ENCODE assay signal across 20 cellular contexts in the genomic region with DNA sequence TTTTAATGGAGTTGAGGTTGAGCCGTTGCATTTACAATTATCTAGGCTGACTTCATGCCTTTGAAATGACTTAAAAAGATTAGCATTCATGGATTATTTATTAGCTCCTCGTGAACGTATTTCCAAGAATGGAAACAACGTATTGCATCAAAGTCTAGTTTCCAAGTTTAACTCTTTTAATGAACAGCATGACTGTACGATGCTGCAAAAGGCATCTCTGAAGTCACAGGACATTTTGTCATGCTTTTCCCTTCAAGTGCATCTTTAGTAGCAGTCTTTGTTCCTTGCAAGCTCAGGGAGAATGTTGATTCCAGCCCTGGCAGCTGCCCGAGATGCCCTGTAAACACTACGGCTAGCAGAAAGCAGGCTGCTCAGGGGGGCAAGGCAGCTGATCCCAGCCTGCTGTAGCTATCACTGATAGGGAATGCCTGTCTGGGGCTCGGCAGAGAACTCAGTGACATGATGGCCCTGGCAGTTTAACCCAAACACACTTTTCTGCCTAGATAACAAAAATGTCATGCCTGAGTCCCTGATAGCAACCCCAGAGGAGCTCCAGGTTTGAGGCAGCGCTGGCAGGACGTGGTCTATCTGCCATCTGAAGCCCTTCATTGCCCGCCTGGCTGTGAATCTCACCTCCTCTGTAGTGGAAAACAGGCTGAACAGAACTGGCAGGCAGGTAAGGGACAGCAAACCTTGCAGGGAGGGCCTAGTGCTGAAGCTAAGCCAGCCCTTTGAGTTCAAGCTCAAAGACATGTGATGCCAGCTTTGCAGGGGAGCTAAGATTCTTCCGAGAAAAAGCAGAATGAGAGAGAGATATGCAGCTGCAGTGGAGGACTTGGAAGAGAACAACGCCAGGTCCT.
DNase-seq lines count a peak whose midpoint lies in the region; ATAC-seq and TF ChIP-seq lines count a peak whose summit lies in the region.
"Had no signal": no experiment of that assay in that cellular context is flagged by ENCODE, and none has a peak within 500 bp of the region (broad histone marks: within the 10 kb centered on the region; RNA-seq: fewer than 3 reads in every experiment).

No MANE protein-coding gene starts in this region.

- ATAC-seq in WTC11 (peak; percentile 34; the same call in 1 of the 2 replicates), GM21619 (IDR thresholded peaks at IDR 0.05; ENCODE audit: unreplicated experiment) (no peak)
- ATAC-seq: activated CD4-positive, alpha-beta T cell treated with anti-CD3 and anti-CD28 coated beads for 36 hours; gastroesophageal sphincter; natural killer cell; right lobe of liver had no signal

- H3K27ac Mint-ChIP-seq in WTC11 (no peak overlapping the region), nephron progenitor cell (peak overlapping the region; percentile 34)
- H3K27ac Mint-ChIP-seq: activated CD4-positive, alpha-beta T cell treated with anti-CD3 and anti-CD28 coated beads for 36 hours; natural killer cell had no signal

- H3K36me3 Mint-ChIP-seq in WTC11: no peaks in the 10 kb centered on the region
- H3K36me3 Mint-ChIP-seq in nephron progenitor cell (ENCODE audit: low read depth): no peaks in the 10 kb centered on the region
- H3K36me3 Mint-ChIP-seq: natural killer cell had no signal

- no peak for TF ChIP-seq CTCF in WTC11 (IDR thresholded peaks at IDR 0.05)
- no peak for TF ChIP-seq CTCF in nephron progenitor cell (IDR thresholded peaks at IDR 0.05)

- H3K4me3 Mint-ChIP-seq in WTC11 (no peak overlapping the region), nephron progenitor cell (no peak overlapping the region)
- H3K4me3 Mint-ChIP-seq: activated CD4-positive, alpha-beta T cell treated with anti-CD3 and anti-CD28 coated beads for 36 hours; natural killer cell had no signal

- H3K9me3 Mint-ChIP-seq in WTC11: no peaks in the 10 kb centered on the region
- no peaks in the 10 kb centered on the region for H3K9me3 Mint-ChIP-seq in nephron progenitor cell
- H3K9me3 Mint-ChIP-seq: natural killer cell had no signal

- CTCF ChIA-PET in WTC11 (lab: Charles Lee): interaction anchor here (1.8 kb wide), 1 partner anchor 112 kb away, joined by 4 read pairs; no protein-coding TSS in a partner anchor

- H3K4me1 Mint-ChIP-seq in WTC11 (peaks cover 27% of the 10 kb centered on the region), nephron progenitor cell (peaks cover 47% of the 10 kb centered on the region)
- H3K4me1 Mint-ChIP-seq: activated CD4-positive, alpha-beta T cell treated with anti-CD3 and anti-CD28 coated beads for 36 hours; natural killer cell had no signal

- H3K27me3 Mint-ChIP-seq in WTC11 (ENCODE audit: low read depth) (no peaks in the 10 kb centered on the region; the same call in 1 of the 2 replicates), nephron progenitor cell (ENCODE audit: low read depth, poor library complexity) (peaks cover 12% of the 10 kb centered on the region)

- DNase-seq in DMS 273 (lab: John Stamatoyannopoulos, UW; ENCODE audit: unreplicated experiment) (peak; percentile 63), DMS 273 treated with DMSO at 0.1 percent for 48 hours (lab: John Stamatoyannopoulos, UW) (no peak), NCI-H2107 (lab: John Stamatoyannopoulos, UW) (peak; percentile 23), WTC11 (ENCODE audit: low spot score) (no peak), nephron progenitor cell (no peak), NCI-H2081 treated with DMSO at 0.1 percent for 48 hours (lab: John Stamatoyannopoulos, UW) (no peak)
- no peak for DNase-seq in activated T-cell treated with anti-CD3 and anti-CD28 coated beads, Interleukin-2, amount 50 U/mL, for 1 hour
- DNase-seq: activated CD4-positive, alpha-beta T cell treated with anti-CD3 and anti-CD28 coated beads for 36 hours; activated CD8-positive, alpha-beta memory T cell treated with anti-CD3 and anti-CD28 coated beads, Interleukin-2, amount 50 U/mL, for 48 hours; activated naive CD4-positive, alpha-beta T cell; BE2C; DMS53; KBM-7; natural killer cell; NCI-H1694 treated with DMSO at 0.1 percent for 48 hours; NK-92 treated with Interleukin-12 subunit alpha and Interleukin-12 subunit beta, amount 100 ng/mL, for 24 hours; right lobe of liver; stomach had no signal

- POLR2A ChIA-PET in WTC11 (lab: Charles Lee): no interaction called here

TF ChIP-seq in WTC11, 78 proteins besides CTCF, POLR2A, EP300 and RAD21 (continues in another document):
- TF ChIP-seq ZNF263 (CRISPR knock-in tag; IDR thresholded peaks at IDR 0.05; ENCODE audit: low read depth) (no peak), ATF1 (CRISPR knock-in tag; IDR thresholded peaks at IDR 0.05) (no peak), RORB (CRISPR knock-in tag; IDR thresholded peaks at IDR 0.05) (no peak), RELA (CRISPR knock-in tag; IDR thresholded peaks at IDR 0.05; ENCODE audit: borderline replicate concordance) (no peak), ETV6 (CRISPR knock-in tag; IDR thresholded peaks at IDR 0.05) (no peak), ZNF423 (CRISPR knock-in tag; IDR thresholded peaks at IDR 0.05) (no peak)
- TF ChIP-seq, protein P1, sequence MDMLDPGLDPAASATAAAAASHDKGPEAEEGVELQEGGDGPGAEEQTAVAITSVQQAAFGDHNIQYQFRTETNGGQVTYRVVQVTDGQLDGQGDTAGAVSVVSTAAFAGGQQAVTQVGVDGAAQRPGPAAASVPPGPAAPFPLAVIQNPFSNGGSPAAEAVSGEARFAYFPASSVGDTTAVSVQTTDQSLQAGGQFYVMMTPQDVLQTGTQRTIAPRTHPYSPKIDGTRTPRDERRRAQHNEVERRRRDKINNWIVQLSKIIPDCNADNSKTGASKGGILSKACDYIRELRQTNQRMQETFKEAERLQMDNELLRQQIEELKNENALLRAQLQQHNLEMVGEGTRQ (CRISPR knock-in tag; IDR thresholded peaks at IDR 0.05): no peak
- TF ChIP-seq, protein P2, sequence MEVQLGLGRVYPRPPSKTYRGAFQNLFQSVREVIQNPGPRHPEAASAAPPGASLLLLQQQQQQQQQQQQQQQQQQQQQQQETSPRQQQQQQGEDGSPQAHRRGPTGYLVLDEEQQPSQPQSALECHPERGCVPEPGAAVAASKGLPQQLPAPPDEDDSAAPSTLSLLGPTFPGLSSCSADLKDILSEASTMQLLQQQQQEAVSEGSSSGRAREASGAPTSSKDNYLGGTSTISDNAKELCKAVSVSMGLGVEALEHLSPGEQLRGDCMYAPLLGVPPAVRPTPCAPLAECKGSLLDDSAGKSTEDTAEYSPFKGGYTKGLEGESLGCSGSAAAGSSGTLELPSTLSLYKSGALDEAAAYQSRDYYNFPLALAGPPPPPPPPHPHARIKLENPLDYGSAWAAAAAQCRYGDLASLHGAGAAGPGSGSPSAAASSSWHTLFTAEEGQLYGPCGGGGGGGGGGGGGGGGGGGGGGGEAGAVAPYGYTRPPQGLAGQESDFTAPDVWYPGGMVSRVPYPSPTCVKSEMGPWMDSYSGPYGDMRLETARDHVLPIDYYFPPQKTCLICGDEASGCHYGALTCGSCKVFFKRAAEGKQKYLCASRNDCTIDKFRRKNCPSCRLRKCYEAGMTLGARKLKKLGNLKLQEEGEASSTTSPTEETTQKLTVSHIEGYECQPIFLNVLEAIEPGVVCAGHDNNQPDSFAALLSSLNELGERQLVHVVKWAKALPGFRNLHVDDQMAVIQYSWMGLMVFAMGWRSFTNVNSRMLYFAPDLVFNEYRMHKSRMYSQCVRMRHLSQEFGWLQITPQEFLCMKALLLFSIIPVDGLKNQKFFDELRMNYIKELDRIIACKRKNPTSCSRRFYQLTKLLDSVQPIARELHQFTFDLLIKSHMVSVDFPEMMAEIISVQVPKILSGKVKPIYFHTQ (CRISPR knock-in tag; IDR thresholded peaks at IDR 0.05): no peak
- TF ChIP-seq, protein P3, sequence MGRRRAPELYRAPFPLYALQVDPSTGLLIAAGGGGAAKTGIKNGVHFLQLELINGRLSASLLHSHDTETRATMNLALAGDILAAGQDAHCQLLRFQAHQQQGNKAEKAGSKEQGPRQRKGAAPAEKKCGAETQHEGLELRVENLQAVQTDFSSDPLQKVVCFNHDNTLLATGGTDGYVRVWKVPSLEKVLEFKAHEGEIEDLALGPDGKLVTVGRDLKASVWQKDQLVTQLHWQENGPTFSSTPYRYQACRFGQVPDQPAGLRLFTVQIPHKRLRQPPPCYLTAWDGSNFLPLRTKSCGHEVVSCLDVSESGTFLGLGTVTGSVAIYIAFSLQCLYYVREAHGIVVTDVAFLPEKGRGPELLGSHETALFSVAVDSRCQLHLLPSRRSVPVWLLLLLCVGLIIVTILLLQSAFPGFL (CRISPR knock-in tag; IDR thresholded peaks at IDR 0.05; ENCODE audit: borderline replicate concordance): no peak
- TF ChIP-seq, protein P4, sequence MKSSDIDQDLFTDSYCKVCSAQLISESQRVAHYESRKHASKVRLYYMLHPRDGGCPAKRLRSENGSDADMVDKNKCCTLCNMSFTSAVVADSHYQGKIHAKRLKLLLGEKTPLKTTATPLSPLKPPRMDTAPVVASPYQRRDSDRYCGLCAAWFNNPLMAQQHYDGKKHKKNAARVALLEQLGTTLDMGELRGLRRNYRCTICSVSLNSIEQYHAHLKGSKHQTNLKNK (CRISPR knock-in tag; IDR thresholded peaks at IDR 0.05): no peak
- TF ChIP-seq, protein P5, sequence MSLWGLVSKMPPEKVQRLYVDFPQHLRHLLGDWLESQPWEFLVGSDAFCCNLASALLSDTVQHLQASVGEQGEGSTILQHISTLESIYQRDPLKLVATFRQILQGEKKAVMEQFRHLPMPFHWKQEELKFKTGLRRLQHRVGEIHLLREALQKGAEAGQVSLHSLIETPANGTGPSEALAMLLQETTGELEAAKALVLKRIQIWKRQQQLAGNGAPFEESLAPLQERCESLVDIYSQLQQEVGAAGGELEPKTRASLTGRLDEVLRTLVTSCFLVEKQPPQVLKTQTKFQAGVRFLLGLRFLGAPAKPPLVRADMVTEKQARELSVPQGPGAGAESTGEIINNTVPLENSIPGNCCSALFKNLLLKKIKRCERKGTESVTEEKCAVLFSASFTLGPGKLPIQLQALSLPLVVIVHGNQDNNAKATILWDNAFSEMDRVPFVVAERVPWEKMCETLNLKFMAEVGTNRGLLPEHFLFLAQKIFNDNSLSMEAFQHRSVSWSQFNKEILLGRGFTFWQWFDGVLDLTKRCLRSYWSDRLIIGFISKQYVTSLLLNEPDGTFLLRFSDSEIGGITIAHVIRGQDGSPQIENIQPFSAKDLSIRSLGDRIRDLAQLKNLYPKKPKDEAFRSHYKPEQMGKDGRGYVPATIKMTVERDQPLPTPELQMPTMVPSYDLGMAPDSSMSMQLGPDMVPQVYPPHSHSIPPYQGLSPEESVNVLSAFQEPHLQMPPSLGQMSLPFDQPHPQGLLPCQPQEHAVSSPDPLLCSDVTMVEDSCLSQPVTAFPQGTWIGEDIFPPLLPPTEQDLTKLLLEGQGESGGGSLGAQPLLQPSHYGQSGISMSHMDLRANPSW (CRISPR knock-in tag; conservative IDR thresholded peaks at IDR 0.05; ENCODE audit: low read depth): no peak

Comparison
In these comparisons a context has a peak if more than half of its experiments do, and no peak if none do; other contexts are left out.
1. DNase-seq: peak in DMS 273 (single experiment) and NCI-H2107 (single experiment); none in DMS 273 treated with DMSO at 0.1 percent for 48 hours (single experiment), WTC11 (single experiment), nephron progenitor cell (single experiment), NCI-H2081 treated with DMSO at 0.1 percent for 48 hours (single experiment) and activated T-cell treated with anti-CD3 and anti-CD28 coated beads, Interleukin-2, amount 50 U/mL, for 1 hour (single experiment).